In genomic region chr2:55112229-55113016, GRCh38 we compare ENCODE assay signal across 8 cellular contexts.
DNase-seq lines count a peak whose midpoint lies in the region; ATAC-seq and TF ChIP-seq lines count a peak whose summit lies in the region.

No MANE protein-coding gene starts in this region.

- H3K27me3 ChIP-seq in layer of hippocampus (ENCODE audit: control insufficient read depth, insufficient read depth, low read length), result no peaks in the 10 kb centered on the region

- H3K36me3 Mint-ChIP-seq in stimulated activated naive B cell treated with anti-CD40 and anti-IgM and Interleukin-4, amounts not matched to agents 10 μg/mL and 1 μg/mL and 100 μg/mL, for 72 hours, result no peaks in the 10 kb centered on the region

- TF ChIP-seq CTCF in AG10803 (conservative IDR thresholded peaks at IDR 0.05; ENCODE audit: low read length), result peak; percentile 33

- peaks cover 0 to 4% of the 10 kb centered on the region in 2 donors for H3K27me3 Mint-ChIP-seq in stimulated activated naive B cell treated with anti-CD40 and anti-IgM and Interleukin-4, amounts not matched to agents 10 μg/mL and 1 μg/mL and 100 μg/mL, for 72 hours

- peaks cover 12 to 25% of the 10 kb centered on the region in 2 donors for H3K4me1 Mint-ChIP-seq in stimulated activated naive B cell treated with anti-CD40 and anti-IgM and Interleukin-4, amounts not matched to agents 10 μg/mL and 1 μg/mL and 100 μg/mL, for 72 hours

- peak overlapping the region; percentile 97 for H3K27ac ChIP-seq in angular gyrus (ENCODE audit: low read depth, low read length)
- H3K27ac ChIP-seq in layer of hippocampus (ENCODE audit: low read depth, low read length), result peak overlapping the region; percentile 94

- H3K9me3 Mint-ChIP-seq in stimulated activated naive B cell treated with anti-CD40 and anti-IgM and Interleukin-4, amounts not matched to agents 10 μg/mL and 1 μg/mL and 100 μg/mL, for 72 hours, result no peaks in the 10 kb centered on the region

- peak; percentile 65 to 67 for ATAC-seq in stimulated activated naive B cell treated with anti-CD40 and anti-IgM and Interleukin-4, amounts not matched to agents 10 μg/mL and 1 μg/mL and 100 μg/mL, for 72 hours (replicated peaks)
- ATAC-seq in GM19452 (IDR thresholded peaks at IDR 0.05; ENCODE audit: unreplicated experiment) (no peak), HG02973 (IDR thresholded peaks at IDR 0.05; ENCODE audit: unreplicated experiment) (no peak)

- peak overlapping the region; percentile 38 for H3K27ac Mint-ChIP-seq in stimulated activated naive B cell treated with anti-CD40 and anti-IgM and Interleukin-4, amounts not matched to agents 10 μg/mL and 1 μg/mL and 100 μg/mL, for 72 hours

- H3K4me3 ChIP-seq in AG10803 (ENCODE audit: low read length), result peak overlapping the region; percentile 35

- peak; percentile 80 for DNase-seq in AG10803 (ENCODE audit: low read depth)
- peak; percentile 36 for DNase-seq in NCI-H1092 (lab: John Stamatoyannopoulos, UW)
- no peak for DNase-seq in stimulated activated naive B cell treated with anti-CD40 and anti-IgM and Interleukin-4, amounts not matched to agents 10 μg/mL and 1 μg/mL and 100 μg/mL, for 72 hours
- no peak for DNase-seq in hepatic stellate cell (ENCODE audit: low spot score)

- peak overlapping the region; percentile 18 to 39 for H3K4me3 Mint-ChIP-seq in stimulated activated naive B cell treated with anti-CD40 and anti-IgM and Interleukin-4, amounts not matched to agents 10 μg/mL and 1 μg/mL and 100 μg/mL, for 72 hours

Comparison
In these comparisons a context has a peak if more than half of its experiments do, and no peak if none do; other contexts are left out.
1. DNase-seq: peak in AG10803 (single experiment) and NCI-H1092 (single experiment); none in stimulated activated naive B cell treated with anti-CD40 and anti-IgM and Interleukin-4, amounts not matched to agents 10 μg/mL and 1 μg/mL and 100 μg/mL, for 72 hours (single experiment) and hepatic stellate cell (single experiment).
2. ATAC-seq: peak in stimulated activated naive B cell treated with anti-CD40 and anti-IgM and Interleukin-4, amounts not matched to agents 10 μg/mL and 1 μg/mL and 100 μg/mL, for 72 hours (2 of 2); none in GM19452 (single experiment) and HG02973 (single experiment).